19 cellular contexts compared by ENCODE assay signal in genomic region chr5:124972703-124973102, GRCh38.
"Had no signal": no experiment of that assay in that cellular context is flagged by ENCODE, and none has a peak within 500 bp of the region (broad histone marks: within the 10 kb centered on the region; RNA-seq: fewer than 3 reads in every experiment).

No MANE protein-coding gene starts in this region.

- H3K9me3 ChIP-seq: body of pancreas, gastrocnemius medialis, left lung, prostate gland, transverse colon, uterus had no signal

- H3K27me3 Mint-ChIP-seq: activated CD4-positive, alpha-beta T cell treated with anti-CD3 and anti-CD28 coated beads, Interleukin-2, amount 10 ng/mL, durations not matched to agents 7 days and 5 days; activated T-cell treated with anti-CD3 and anti-CD28 coated beads, Interleukin-2, amount 50 U/mL, for 24 hours; stimulated activated naive CD8-positive, alpha-beta T cell treated with anti-CD3 and anti-CD28 coated beads, Interleukin-15, Interleukin-2, amounts not matched to agents 100 ng/mL and 50 ng/mL, for 24 hours had no signal

- H3K27ac ChIP-seq: body of pancreas, gastrocnemius medialis, left lung, prostate gland, skin epidermis, transverse colon, uterus had no signal

- DNase-seq: activated CD4-positive, alpha-beta T cell treated with anti-CD3 and anti-CD28 coated beads, Interleukin-2, amount 10 ng/mL, durations not matched to agents 7 days and 5 days; activated CD8-positive, alpha-beta T cell treated with anti-CD3 and anti-CD28 coated beads, Interleukin-2, amount 10 ng/mL, durations not matched to agents 7 days and 5 days; activated naive CD4-positive, alpha-beta T cell treated with anti-CD3 and anti-CD28 coated beads for 36 hours; activated T-cell treated with anti-CD3 and anti-CD28 coated beads, Interleukin-2, amount 50 U/mL, for 24 hours; body of pancreas; caudate nucleus; gastrocnemius medialis; head of caudate nucleus; left lung; midbrain; stimulated activated CD4-positive, alpha-beta T cell treated with anti-CD3 and anti-CD28 coated beads, Interleukin-2, amount 100 ng/mL, for 48 hours; transverse colon; uterus had no signal

- H3K27ac Mint-ChIP-seq: activated CD4-positive, alpha-beta T cell treated with anti-CD3 and anti-CD28 coated beads, Interleukin-2, amount 10 ng/mL, durations not matched to agents 7 days and 5 days; activated CD8-positive, alpha-beta T cell treated with anti-CD3 and anti-CD28 coated beads, Interleukin-2, amount 10 ng/mL, durations not matched to agents 7 days and 5 days; activated naive CD4-positive, alpha-beta T cell treated with anti-CD3 and anti-CD28 coated beads for 36 hours; activated T-cell treated with anti-CD3 and anti-CD28 coated beads, Interleukin-2, amount 50 U/mL, for 24 hours; activated T-helper 2 cell treated with anti-CD3 and anti-CD28 coated beads, Interferon-gamma antibody, Interleukin-2, Interleukin-4, amounts not matched to agents 10 μg/mL and 5 μg/mL and 100 μg/mL, durations not matched to agents 14 hours and 24 hours and 36 hours; nephron; stimulated activated naive CD8-positive, alpha-beta T cell treated with anti-CD3 and anti-CD28 coated beads, Interleukin-15, Interleukin-2, amounts not matched to agents 100 ng/mL and 50 ng/mL, for 24 hours had no signal

- H3K27me3 ChIP-seq: body of pancreas, gastrocnemius medialis, left lung, transverse colon, uterus had no signal

- H3K36me3 ChIP-seq: gastrocnemius medialis, left lung, prostate gland, transverse colon, uterus had no signal

- H3K4me1 Mint-ChIP-seq: activated CD4-positive, alpha-beta T cell treated with anti-CD3 and anti-CD28 coated beads, Interleukin-2, amount 10 ng/mL, durations not matched to agents 7 days and 5 days; nephron had no signal

- ATAC-seq: activated CD8-positive, alpha-beta T cell treated with anti-CD3 and anti-CD28 coated beads, Interleukin-2, amount 10 ng/mL, durations not matched to agents 7 days and 5 days; body of pancreas; gastrocnemius medialis; left lung; right cardiac atrium had no signal

- H3K4me3 Mint-ChIP-seq: activated CD4-positive, alpha-beta T cell treated with anti-CD3 and anti-CD28 coated beads, Interleukin-2, amount 10 ng/mL, durations not matched to agents 7 days and 5 days; activated CD8-positive, alpha-beta T cell treated with anti-CD3 and anti-CD28 coated beads, Interleukin-2, amount 10 ng/mL, durations not matched to agents 7 days and 5 days; activated naive CD4-positive, alpha-beta T cell treated with anti-CD3 and anti-CD28 coated beads for 36 hours; activated T-cell treated with anti-CD3 and anti-CD28 coated beads, Interleukin-2, amount 50 U/mL, for 24 hours; nephron; stimulated activated naive CD8-positive, alpha-beta T cell treated with anti-CD3 and anti-CD28 coated beads, Interleukin-15, Interleukin-2, amounts not matched to agents 100 ng/mL and 50 ng/mL, for 24 hours had no signal

- H3K4me1 ChIP-seq: body of pancreas, gastrocnemius medialis, left lung, prostate gland, transverse colon, uterus had no signal

- H3K4me3 ChIP-seq: body of pancreas, gastrocnemius medialis, left lung, prostate gland, skin epidermis, transverse colon, uterus had no signal
